In genomic region chr11:35096737-35097136, GRCh38 we compare ENCODE assay signal across 18 cellular contexts. TPM values are rescaled to one million over a fixed set of nuclear protein-coding genes. Genes with fewer than 3 reads are reported as not detected.
DNase-seq lines count a peak whose midpoint lies in the region; ATAC-seq, FAIRE-seq and TF ChIP-seq lines count a peak whose summit lies in the region.
"Had no signal": no experiment of that assay in that cellular context is flagged by ENCODE, and none has a peak within 500 bp of the region (broad histone marks: within the 10 kb centered on the region; RNA-seq: fewer than 3 reads in every experiment).

No MANE protein-coding gene starts in this region.

- TF ChIP-seq POLR2A in A549 (IDR thresholded peaks at IDR 0.05; ENCODE audit: low read length), result no peak

- no peaks in the 10 kb centered on the region for H3K36me3 ChIP-seq in SJCRH30
- H3K36me3 ChIP-seq: HAP-1 had no signal

- H3K9me3 Mint-ChIP-seq in osteocyte (ENCODE audit: unreplicated experiment), result peaks cover 6% of the 10 kb centered on the region
- H3K9me3 Mint-ChIP-seq: CD8-positive, alpha-beta T cell had no signal

- POLR2A ChIA-PET in A549 (lab: Yijun Ruan, JAX), result no interaction called here

- no peaks in the 10 kb centered on the region for H3K27me3 Mint-ChIP-seq in osteocyte (ENCODE audit: unreplicated experiment)
- H3K27me3 Mint-ChIP-seq: B cell had no signal

- H3K36me3 Mint-ChIP-seq in osteocyte (ENCODE audit: unreplicated experiment), result peaks cover 5% of the 10 kb centered on the region
- H3K36me3 Mint-ChIP-seq: CD8-positive, alpha-beta T cell had no signal

- no peak overlapping the region for H3K27ac ChIP-seq in A549
- no peak overlapping the region for H3K27ac ChIP-seq in SJCRH30
- H3K27ac ChIP-seq: GM23248, HL-60 had no signal

- H3K4me3 ChIP-seq in A549 (no peak overlapping the region), SJCRH30 (no peak overlapping the region)
- H3K4me3 ChIP-seq: BLaER1 treated with 17β-estradiol and CSF1 and Interleukin-3, amounts not matched to agents 10 nM and 100 nM; GM23248; HAP-1 had no signal

- peaks cover 18% of the 10 kb centered on the region; the same call in 2 of the 3 replicates for H3K4me1 ChIP-seq in A549
- peaks cover 4% of the 10 kb centered on the region; the same call in 1 of the 2 replicates for H3K4me1 ChIP-seq in SJCRH30
- H3K4me1 ChIP-seq: HAP-1 had no signal

- TF ChIP-seq EP300 in A549 (IDR thresholded peaks at IDR 0.05), result no peak

- no peak for TF ChIP-seq CTCF in A549 (IDR thresholded peaks at IDR 0.05)
- TF ChIP-seq CTCF in osteocyte (IDR thresholded peaks at IDR 0.05), result no peak

- no peak for TF ChIP-seq RAD21 in A549 (conservative IDR thresholded peaks at IDR 0.05 in 1 of 2, IDR thresholded peaks at IDR 0.05 in 1 of 2)

- FAIRE-seq in A549 (lab: Jason Lieb, UNC), result no peak
- FAIRE-seq: GM12891 had no signal

- ATAC-seq in A549 (no peak), GM18873 (IDR thresholded peaks at IDR 0.05; ENCODE audit: low FRiP score, unreplicated experiment) (no peak), HG02938 (IDR thresholded peaks at IDR 0.05; ENCODE audit: unreplicated experiment) (no peak)
- ATAC-seq: CD8-positive, alpha-beta T cell had no signal

- no peak overlapping the region for H3K4me2 ChIP-seq in A549

- no peaks in the 10 kb centered on the region for H3K27me3 ChIP-seq in SJCRH30
- H3K27me3 ChIP-seq: BLaER1 treated with 17β-estradiol and CSF1 and Interleukin-3, amounts not matched to agents 10 nM and 100 nM had no signal

- H3K9me3 ChIP-seq in A549 (no peaks in the 10 kb centered on the region), SJCRH30 (replicated peaks) (no peaks in the 10 kb centered on the region)
- H3K9me3 ChIP-seq: HAP-1 had no signal

- 78% methylated on average over 1 of the region's 1 CpG for WGBS in A549 (ENCODE audit: missing lambda C conversion rate)

- CTCF ChIA-PET in A549 (lab: Yijun Ruan, JAX), result interaction anchor here (1.1 kb wide), 1 partner anchor 16 kb away, joined by 3 read pairs; no protein-coding TSS in a partner anchor

- peak overlapping the region; percentile 60 for H3K27ac Mint-ChIP-seq in osteocyte (ENCODE audit: unreplicated experiment)
- H3K27ac Mint-ChIP-seq: B cell; CD8-positive, alpha-beta T cell had no signal

- no peak overlapping the region for H3K4me3 Mint-ChIP-seq in osteocyte (ENCODE audit: unreplicated experiment)
- H3K4me3 Mint-ChIP-seq: B cell; CD8-positive, alpha-beta T cell had no signal

- H3K4me1 Mint-ChIP-seq in osteocyte (ENCODE audit: unreplicated experiment), result peaks cover 43% of the 10 kb centered on the region

- DNase-seq in A549 (ENCODE audit: low read depth in 1 of 2, low spot score in 1 of 2) (no peak), NCI-H69 (lab: John Stamatoyannopoulos, UW) (peak; percentile 31), fibroblast of gingiva (ENCODE audit: low read depth) (peak; percentile 12), osteocyte (ENCODE audit: extremely low spot score, unreplicated experiment) (no peak), SJCRH30 (no peak)
- DNase-seq: 8988T, Calu3, DMS79 treated with DMSO at 0.1 percent for 48 hours, EL, GM23248 had no signal

TF ChIP-seq in A549, 52 proteins besides CTCF, POLR2A, EP300 and RAD21:
- no peak for TF ChIP-seq ZNF302 (CRISPR knock-in tag; IDR thresholded peaks at IDR 0.05)
- no peak for TF ChIP-seq TP53 (CRISPR knock-in tag; IDR thresholded peaks at IDR 0.05)
- TF ChIP-seq CBX8 (IDR thresholded peaks at IDR 0.05), result no peak
- TF ChIP-seq HEYL (CRISPR knock-in tag; IDR thresholded peaks at IDR 0.05), result no peak
- no peak for TF ChIP-seq NR3C1 (IDR thresholded peaks at IDR 0.05)
- TF ChIP-seq ZC3H11A (IDR thresholded peaks at IDR 0.05), result peak; percentile 20; the same call in 1 of the 2 replicates
- TF ChIP-seq CHD2 (IDR thresholded peaks at IDR 0.05; ENCODE audit: low read length, partially characterized antibody), result no peak
- TF ChIP-seq RCOR1 (IDR thresholded peaks at IDR 0.05; ENCODE audit: low read depth, low read length), result no peak
- no peak for TF ChIP-seq BCL3 (IDR thresholded peaks at IDR 0.05)
- TF ChIP-seq ZFP36 (IDR thresholded peaks at IDR 0.05; ENCODE audit: borderline replicate concordance, partially characterized antibody), result no peak
- TF ChIP-seq ZSCAN20 (CRISPR knock-in tag; IDR thresholded peaks at IDR 0.05), result no peak
- TF ChIP-seq MAFK (IDR thresholded peaks at IDR 0.05; ENCODE audit: partially characterized antibody), result peak; percentile 53
- TF ChIP-seq PHF8 (IDR thresholded peaks at IDR 0.05; ENCODE audit: borderline replicate concordance, low read depth), result no peak
- TF ChIP-seq EHMT2 (IDR thresholded peaks at IDR 0.05; ENCODE audit: low read depth), result no peak

RNA-seq across cellular contexts. Expression of gene CD44, which starts 42.2 kb away (rescaled TPM):
- polyA plus RNA-seq in A549 (2011; rRNA removed) (309 and 350 TPM in 2 replicates), A549 (2017; fragmentation: RNase III; extraction: RNeasy Plus Mini Kit Qiagen cat#74134 plus additional on column Dnase treatment) (545 to 587 TPM (median 585 TPM) in 3 replicates)
- polyA plus RNA-seq in A549 (2012; cell fraction: cytosol; rRNA removed), result 153 and 218 TPM in 2 replicates
- polyA plus RNA-seq in A549 (2012; cell fraction: nucleus; rRNA removed), result 265 and 417 TPM in 2 replicates
- 385 and 445 TPM in 2 replicates for polyA minus RNA-seq in A549 (2011; rRNA and poly(A)+ RNA removed)
- total RNA-seq in osteocyte, result 283 and 309 TPM in 2 replicates
- 0.04 and 0.05 TPM in 2 replicates for total RNA-seq in SJCRH30 (2014; rRNA removed; shearing (Covaris generic))

Comparison
In these comparisons a context has a peak if more than half of its experiments do, and no peak if none do; other contexts are left out.
1. DNase-seq: peak in NCI-H69 (single experiment) and fibroblast of gingiva (single experiment); none in A549 (0 of 2), osteocyte (single experiment) and SJCRH30 (0 of 2).
2. RNA of gene CD44, which starts 42.2 kb away (total RNA-seq): 283 to 309 TPM in osteocyte; 0.04 to 0.05 TPM in SJCRH30; every median in the first group is over 100 times any median in the second.